In genomic region chr17:81808778-81809555, GRCh38 we compare ENCODE assay signal across 16 cellular contexts. TPM values are rescaled to one million over a fixed set of nuclear protein-coding genes. Genes with fewer than 3 reads are reported as not detected.
DNase-seq lines count a peak whose midpoint lies in the region; ATAC-seq and TF ChIP-seq lines count a peak whose summit lies in the region.
"Had no signal": no experiment of that assay in that cellular context is flagged by ENCODE, and none has a peak within 500 bp of the region (broad histone marks: within the 10 kb centered on the region; RNA-seq: fewer than 3 reads in every experiment).

No MANE protein-coding gene starts in this region.

- intact Hi-C loops in activated CD8-positive, alpha-beta T cell treated with anti-CD3 and anti-CD28 coated beads for 36 hours (cut with micrococcal nuclease) = no loop called here

- TF ChIP-seq CTCF in activated CD8-positive, alpha-beta T cell treated with anti-CD3 and anti-CD28 coated beads for 36 hours (IDR thresholded peaks at IDR 0.05) = no peak

- H3K9me3 Mint-ChIP-seq in activated naive CD8-positive, alpha-beta T cell treated with anti-CD3 and anti-CD28 coated beads, Interleukin-2, amount 10 ng/mL, durations not matched to agents 7 days and 5 days = no peaks in the 10 kb centered on the region
- no peaks in the 10 kb centered on the region for H3K9me3 Mint-ChIP-seq in activated naive CD8-positive, alpha-beta T cell treated with anti-CD3 and anti-CD28 coated beads, Interleukin-2, amount 50 U/mL, for 24 hours
- H3K9me3 Mint-ChIP-seq in activated CD8-positive, alpha-beta T cell treated with anti-CD3 and anti-CD28 coated beads for 36 hours = no peaks in the 10 kb centered on the region
- H3K9me3 Mint-ChIP-seq in stimulated activated effector memory CD8-positive, alpha-beta T cell treated with anti-CD3 and anti-CD28 coated beads, Interleukin-12 subunit alpha, Interleukin-12 subunit beta, amount 100 ng/mL, for 72 hours = no peaks in the 10 kb centered on the region

- no peaks in the 10 kb centered on the region for H3K4me1 Mint-ChIP-seq in activated naive CD8-positive, alpha-beta T cell treated with anti-CD3 and anti-CD28 coated beads, Interleukin-2, amount 10 ng/mL, durations not matched to agents 7 days and 5 days
- peaks cover 2% of the 10 kb centered on the region for H3K4me1 Mint-ChIP-seq in activated naive CD8-positive, alpha-beta T cell treated with anti-CD3 and anti-CD28 coated beads, Interleukin-2, amount 50 U/mL, for 24 hours
- no peaks in the 10 kb centered on the region for H3K4me1 Mint-ChIP-seq in activated CD8-positive, alpha-beta T cell treated with anti-CD3 and anti-CD28 coated beads for 36 hours (ENCODE audit: low read depth)
- peaks cover 7% of the 10 kb centered on the region for H3K4me1 Mint-ChIP-seq in stimulated activated effector memory CD8-positive, alpha-beta T cell treated with anti-CD3 and anti-CD28 coated beads, Interleukin-12 subunit alpha, Interleukin-12 subunit beta, amount 100 ng/mL, for 72 hours
- H3K4me1 Mint-ChIP-seq: brain had no signal

- no peak for ATAC-seq in activated naive CD8-positive, alpha-beta T cell treated with anti-CD3 and anti-CD28 coated beads, Interleukin-2, amount 10 ng/mL, durations not matched to agents 7 days and 5 days (ENCODE audit: low read depth)
- no peak for ATAC-seq in activated naive CD8-positive, alpha-beta T cell treated with anti-CD3 and anti-CD28 coated beads, Interleukin-2, amount 50 U/mL, for 24 hours
- peak; percentile 50 for ATAC-seq in activated CD8-positive, alpha-beta T cell treated with anti-CD3 and anti-CD28 coated beads for 36 hours
- ATAC-seq in stimulated activated effector memory CD8-positive, alpha-beta T cell treated with anti-CD3 and anti-CD28 coated beads, Interleukin-12 subunit alpha, Interleukin-12 subunit beta, amount 100 ng/mL, for 72 hours = peak; percentile 35
- ATAC-seq: left lobe of liver had no signal

- POLR2A ChIA-PET in activated naive CD8-positive, alpha-beta T cell treated with anti-CD3 and anti-CD28 coated beads, Interleukin-2, amount 10 ng/mL, durations not matched to agents 7 days and 5 days (lab: Charles Lee) = no interaction called here
- POLR2A ChIA-PET in activated CD8-positive, alpha-beta T cell treated with anti-CD3 and anti-CD28 coated beads for 36 hours (lab: Charles Lee) = interaction anchor here (1.4 kb wide), 1 partner anchor 13 kb away, joined by 4 read pairs; no protein-coding TSS in a partner anchor

- DNase-seq in activated naive CD8-positive, alpha-beta T cell treated with anti-CD3 and anti-CD28 coated beads, Interleukin-2, amount 10 ng/mL, durations not matched to agents 7 days and 5 days = no peak
- DNase-seq in activated naive CD8-positive, alpha-beta T cell treated with anti-CD3 and anti-CD28 coated beads, Interleukin-2, amount 50 U/mL, for 24 hours = no peak
- peak; percentile 60 for DNase-seq in NAMALWA (ENCODE audit: low spot score)
- DNase-seq in activated CD8-positive, alpha-beta T cell treated with anti-CD3 and anti-CD28 coated beads for 36 hours = peak; percentile 41
- no peak for DNase-seq in stimulated activated effector memory CD8-positive, alpha-beta T cell treated with anti-CD3 and anti-CD28 coated beads, Interleukin-12 subunit alpha, Interleukin-12 subunit beta, amount 100 ng/mL, for 72 hours (ENCODE audit: low spot score in 2 of 2)
- no peak for DNase-seq in GM19238 (ENCODE audit: insufficient read length, low spot score)
- DNase-seq in NOMO-1 treated with dmso at 0.1 percent for 144 hours (lab: John Stamatoyannopoulos, UW; ENCODE audit: unreplicated experiment) = no peak
- no peak for DNase-seq in AG20443 (ENCODE audit: low spot score)
- DNase-seq: activated effector memory CD4-positive, alpha-beta T cell treated with anti-CD3 and anti-CD28 coated beads, Interleukin-2, amount 50 U/mL, for 16 hours; NCI-H1092 treated with DMSO at 0.1 percent for 48 hours; NCI-H524 treated with DMSO at 0.1 percent for 48 hours had no signal

- H3K4me3 Mint-ChIP-seq in activated naive CD8-positive, alpha-beta T cell treated with anti-CD3 and anti-CD28 coated beads, Interleukin-2, amount 10 ng/mL, durations not matched to agents 7 days and 5 days = no peak overlapping the region
- H3K4me3 Mint-ChIP-seq in activated naive CD8-positive, alpha-beta T cell treated with anti-CD3 and anti-CD28 coated beads, Interleukin-2, amount 50 U/mL, for 24 hours = no peak overlapping the region
- no peak overlapping the region for H3K4me3 Mint-ChIP-seq in activated CD8-positive, alpha-beta T cell treated with anti-CD3 and anti-CD28 coated beads for 36 hours
- no peak overlapping the region for H3K4me3 Mint-ChIP-seq in stimulated activated effector memory CD8-positive, alpha-beta T cell treated with anti-CD3 and anti-CD28 coated beads, Interleukin-12 subunit alpha, Interleukin-12 subunit beta, amount 100 ng/mL, for 72 hours

- H3K36me3 Mint-ChIP-seq in activated naive CD8-positive, alpha-beta T cell treated with anti-CD3 and anti-CD28 coated beads, Interleukin-2, amount 10 ng/mL, durations not matched to agents 7 days and 5 days = no peaks in the 10 kb centered on the region
- H3K36me3 Mint-ChIP-seq in activated naive CD8-positive, alpha-beta T cell treated with anti-CD3 and anti-CD28 coated beads, Interleukin-2, amount 50 U/mL, for 24 hours (ENCODE audit: low read depth) = no peaks in the 10 kb centered on the region
- H3K36me3 Mint-ChIP-seq in activated CD8-positive, alpha-beta T cell treated with anti-CD3 and anti-CD28 coated beads for 36 hours (ENCODE audit: low read depth) = no peaks in the 10 kb centered on the region
- no peaks in the 10 kb centered on the region for H3K36me3 Mint-ChIP-seq in stimulated activated effector memory CD8-positive, alpha-beta T cell treated with anti-CD3 and anti-CD28 coated beads, Interleukin-12 subunit alpha, Interleukin-12 subunit beta, amount 100 ng/mL, for 72 hours
- H3K36me3 Mint-ChIP-seq: brain had no signal

- peaks cover 18% of the 10 kb centered on the region for H3K27me3 Mint-ChIP-seq in activated naive CD8-positive, alpha-beta T cell treated with anti-CD3 and anti-CD28 coated beads, Interleukin-2, amount 10 ng/mL, durations not matched to agents 7 days and 5 days
- H3K27me3 Mint-ChIP-seq in activated naive CD8-positive, alpha-beta T cell treated with anti-CD3 and anti-CD28 coated beads, Interleukin-2, amount 50 U/mL, for 24 hours = peaks cover 20% of the 10 kb centered on the region
- peaks cover 15% of the 10 kb centered on the region for H3K27me3 Mint-ChIP-seq in activated CD8-positive, alpha-beta T cell treated with anti-CD3 and anti-CD28 coated beads for 36 hours

- peak overlapping the region; percentile 32 for H3K27ac Mint-ChIP-seq in activated naive CD8-positive, alpha-beta T cell treated with anti-CD3 and anti-CD28 coated beads, Interleukin-2, amount 10 ng/mL, durations not matched to agents 7 days and 5 days
- no peak overlapping the region for H3K27ac Mint-ChIP-seq in activated naive CD8-positive, alpha-beta T cell treated with anti-CD3 and anti-CD28 coated beads, Interleukin-2, amount 50 U/mL, for 24 hours
- H3K27ac Mint-ChIP-seq in activated CD8-positive, alpha-beta T cell treated with anti-CD3 and anti-CD28 coated beads for 36 hours = no peak overlapping the region
- H3K27ac Mint-ChIP-seq in stimulated activated effector memory CD8-positive, alpha-beta T cell treated with anti-CD3 and anti-CD28 coated beads, Interleukin-12 subunit alpha, Interleukin-12 subunit beta, amount 100 ng/mL, for 72 hours = peak overlapping the region; percentile 64

- CTCF ChIA-PET in activated CD8-positive, alpha-beta T cell treated with anti-CD3 and anti-CD28 coated beads for 36 hours (lab: Charles Lee) = interaction anchor here (0.7 kb wide), 1 partner anchor 19 kb away, joined by 3 read pairs; no protein-coding TSS in a partner anchor

RNA-seq across cellular contexts. Expression of gene GCGR, which starts 5.0 kb away (rescaled TPM):
- not detected for total RNA-seq in activated naive CD8-positive, alpha-beta T cell treated with anti-CD3 and anti-CD28 coated beads, Interleukin-2, amount 10 ng/mL, durations not matched to agents 7 days and 5 days
- not detected for total RNA-seq in activated CD8-positive, alpha-beta T cell treated with anti-CD3 and anti-CD28 coated beads for 36 hours
- total RNA-seq: fibroblast of lung, pulmonary artery endothelial cell, temporal lobe had no signal

RNA-seq across cellular contexts. Expression of gene MCRIP1, which starts 24.1 kb away (rescaled TPM):
- total RNA-seq in activated naive CD8-positive, alpha-beta T cell treated with anti-CD3 and anti-CD28 coated beads, Interleukin-2, amount 10 ng/mL, durations not matched to agents 7 days and 5 days = 10 to 100 TPM; 56.5 to 58.3 TPM
- 10 to 100 TPM; 55.1 to 56.5 TPM for total RNA-seq in activated CD8-positive, alpha-beta T cell treated with anti-CD3 and anti-CD28 coated beads for 36 hours

RNA-seq across cellular contexts. Expression of gene PPP1R27, which starts 25.9 kb away (rescaled TPM):
- total RNA-seq in activated naive CD8-positive, alpha-beta T cell treated with anti-CD3 and anti-CD28 coated beads, Interleukin-2, amount 10 ng/mL, durations not matched to agents 7 days and 5 days = not detected
- total RNA-seq in activated CD8-positive, alpha-beta T cell treated with anti-CD3 and anti-CD28 coated beads for 36 hours = not detected
- total RNA-seq: fibroblast of lung, left lobe of liver, pulmonary artery endothelial cell, temporal lobe had no signal

RNA-seq across cellular contexts. Expression of gene P4HB, which starts 51.4 kb away (rescaled TPM):
- total RNA-seq in activated naive CD8-positive, alpha-beta T cell treated with anti-CD3 and anti-CD28 coated beads, Interleukin-2, amount 10 ng/mL, durations not matched to agents 7 days and 5 days = 100 to 1,000 TPM; 319 to 347 TPM
- total RNA-seq in activated CD8-positive, alpha-beta T cell treated with anti-CD3 and anti-CD28 coated beads for 36 hours = 100 to 1,000 TPM; 408 to 434 TPM

Comparison
In these comparisons a context has a peak if more than half of its experiments do, and no peak if none do; other contexts are left out.
1. H3K27ac Mint-ChIP-seq: peak in activated naive CD8-positive, alpha-beta T cell treated with anti-CD3 and anti-CD28 coated beads, Interleukin-2, amount 10 ng/mL, durations not matched to agents 7 days and 5 days (single experiment) and stimulated activated effector memory CD8-positive, alpha-beta T cell treated with anti-CD3 and anti-CD28 coated beads, Interleukin-12 subunit alpha, Interleukin-12 subunit beta, amount 100 ng/mL, for 72 hours (single experiment); none in activated naive CD8-positive, alpha-beta T cell treated with anti-CD3 and anti-CD28 coated beads, Interleukin-2, amount 50 U/mL, for 24 hours (single experiment) and activated CD8-positive, alpha-beta T cell treated with anti-CD3 and anti-CD28 coated beads for 36 hours (single experiment).
2. ATAC-seq: peak in activated CD8-positive, alpha-beta T cell treated with anti-CD3 and anti-CD28 coated beads for 36 hours (single experiment) and stimulated activated effector memory CD8-positive, alpha-beta T cell treated with anti-CD3 and anti-CD28 coated beads, Interleukin-12 subunit alpha, Interleukin-12 subunit beta, amount 100 ng/mL, for 72 hours (single experiment); none in activated naive CD8-positive, alpha-beta T cell treated with anti-CD3 and anti-CD28 coated beads, Interleukin-2, amount 10 ng/mL, durations not matched to agents 7 days and 5 days (single experiment) and activated naive CD8-positive, alpha-beta T cell treated with anti-CD3 and anti-CD28 coated beads, Interleukin-2, amount 50 U/mL, for 24 hours (single experiment).
3. DNase-seq: peak in NAMALWA (single experiment) and activated CD8-positive, alpha-beta T cell treated with anti-CD3 and anti-CD28 coated beads for 36 hours (single experiment); none in activated naive CD8-positive, alpha-beta T cell treated with anti-CD3 and anti-CD28 coated beads, Interleukin-2, amount 10 ng/mL, durations not matched to agents 7 days and 5 days (single experiment), activated naive CD8-positive, alpha-beta T cell treated with anti-CD3 and anti-CD28 coated beads, Interleukin-2, amount 50 U/mL, for 24 hours (single experiment), stimulated activated effector memory CD8-positive, alpha-beta T cell treated with anti-CD3 and anti-CD28 coated beads, Interleukin-12 subunit alpha, Interleukin-12 subunit beta, amount 100 ng/mL, for 72 hours (0 of 2), GM19238 (single experiment), NOMO-1 treated with dmso at 0.1 percent for 144 hours (single experiment) and AG20443 (single experiment).